Comparison of ENCODE assay signal across 13 cellular contexts in the genomic region with DNA sequence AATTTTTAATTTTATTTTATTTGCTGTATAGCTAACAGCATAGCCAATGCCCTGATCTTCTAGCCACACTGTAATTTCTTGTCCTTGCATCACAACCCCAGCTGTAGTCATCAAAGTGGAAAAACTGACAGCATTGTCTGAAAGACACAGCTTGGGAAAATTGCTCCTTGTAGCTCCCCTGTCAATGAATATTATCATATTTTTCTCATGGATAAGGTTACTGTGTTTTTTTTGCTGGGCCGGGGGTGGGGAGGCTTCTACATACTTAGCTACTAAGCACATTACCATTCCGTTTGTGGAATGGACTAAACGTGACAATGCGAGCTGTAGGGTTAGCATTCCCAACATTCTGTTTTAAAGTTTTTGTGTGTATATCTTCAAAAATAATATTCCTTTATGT.
"Had no signal": no experiment of that assay in that cellular context is flagged by ENCODE, and none has a peak within 500 bp of the region (broad histone marks: within the 10 kb centered on the region; RNA-seq: fewer than 3 reads in every experiment).

No MANE protein-coding gene starts in this region.

- ATAC-seq: activated CD4-positive, alpha-beta T cell treated with anti-CD3 and anti-CD28 coated beads for 36 hours; lower lobe of right lung; naive thymus-derived CD8-positive, alpha-beta T cell; stimulated activated naive B cell treated with anti-CD40 and anti-IgM and Interleukin-4, amounts not matched to agents 10 μg/mL and 1 μg/mL and 100 μg/mL, for 72 hours had no signal

- H3K36me3 ChIP-seq: lower lobe of right lung, right atrium auricular region, tibial nerve, vagina had no signal

- H3K4me3 ChIP-seq: lower lobe of right lung, right atrium auricular region, tibial nerve, vagina had no signal

- DNase-seq: activated CD4-positive, alpha-beta memory T cell treated with anti-CD3 and anti-CD28 coated beads, Interleukin-2, amount 10 ng/mL, durations not matched to agents 7 days and 5 days; activated CD4-positive, alpha-beta T cell treated with anti-CD3 and anti-CD28 coated beads for 36 hours; activated CD8-positive, alpha-beta memory T cell treated with anti-CD3 and anti-CD28 coated beads, Interleukin-2, amount 50 U/mL, for 48 hours; dermis blood vessel endothelial cell; lower lobe of right lung; midbrain; naive thymus-derived CD8-positive, alpha-beta T cell; small intestine; stimulated activated naive B cell treated with anti-CD40 and anti-IgM and Interleukin-4, amounts not matched to agents 10 μg/mL and 1 μg/mL and 100 μg/mL, for 72 hours had no signal

- H3K4me1 ChIP-seq: lower lobe of right lung, right atrium auricular region, vagina had no signal

- H3K27me3 ChIP-seq: right atrium auricular region, tibial nerve, vagina had no signal

- H3K27ac ChIP-seq: lower lobe of right lung, right atrium auricular region, tibial nerve, vagina, VCaP had no signal

- H3K9me3 ChIP-seq: lower lobe of right lung, right atrium auricular region, tibial nerve, vagina had no signal
